Comparison of ENCODE assay signal across 3 cellular contexts in the genomic region with DNA sequence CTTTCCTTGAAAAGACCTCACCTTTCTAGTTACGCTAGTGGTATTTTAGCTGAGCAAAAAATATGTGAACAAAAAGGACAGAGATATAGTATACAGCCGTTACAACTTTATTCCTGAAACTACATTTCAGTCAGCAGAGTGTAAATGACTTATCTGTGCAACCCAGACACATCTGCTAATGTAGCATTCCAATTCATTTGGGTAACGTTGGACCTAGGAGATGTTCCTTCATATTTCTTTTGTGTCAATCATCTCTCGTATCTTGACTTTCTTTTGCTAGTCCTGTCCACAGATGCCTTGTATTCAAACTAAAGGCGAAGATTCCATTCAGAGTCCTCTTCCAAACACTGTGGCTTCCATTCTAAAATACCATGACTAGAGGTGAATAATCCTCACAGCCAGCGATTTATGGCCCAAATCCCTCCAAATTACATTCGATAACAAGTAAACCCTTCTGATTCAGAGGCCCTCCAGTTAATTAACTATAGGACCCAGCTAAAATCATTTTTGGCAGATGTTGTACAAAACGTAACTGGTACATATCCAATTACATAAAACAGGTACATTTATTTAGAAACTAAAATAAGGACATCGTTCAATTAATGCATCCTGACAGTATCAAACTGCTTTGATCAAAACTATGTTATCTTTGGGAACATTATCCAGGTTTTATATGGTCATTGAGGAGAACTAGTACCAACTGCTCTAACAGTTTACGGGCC.
A peak's percentile ranks its signal among the peaks of the same experiment; 100 is the strongest.
TF ChIP-seq lines count a peak whose summit lies in the region.

No MANE protein-coding gene starts in this region.

TF ChIP-seq in SK-N-SH treated with all-trans-retinoic acid at 6 μM for 48 hours, 23 proteins besides CTCF, POLR2A, EP300 and RAD21 (continued from another document):
- TF ChIP-seq, protein P1, sequence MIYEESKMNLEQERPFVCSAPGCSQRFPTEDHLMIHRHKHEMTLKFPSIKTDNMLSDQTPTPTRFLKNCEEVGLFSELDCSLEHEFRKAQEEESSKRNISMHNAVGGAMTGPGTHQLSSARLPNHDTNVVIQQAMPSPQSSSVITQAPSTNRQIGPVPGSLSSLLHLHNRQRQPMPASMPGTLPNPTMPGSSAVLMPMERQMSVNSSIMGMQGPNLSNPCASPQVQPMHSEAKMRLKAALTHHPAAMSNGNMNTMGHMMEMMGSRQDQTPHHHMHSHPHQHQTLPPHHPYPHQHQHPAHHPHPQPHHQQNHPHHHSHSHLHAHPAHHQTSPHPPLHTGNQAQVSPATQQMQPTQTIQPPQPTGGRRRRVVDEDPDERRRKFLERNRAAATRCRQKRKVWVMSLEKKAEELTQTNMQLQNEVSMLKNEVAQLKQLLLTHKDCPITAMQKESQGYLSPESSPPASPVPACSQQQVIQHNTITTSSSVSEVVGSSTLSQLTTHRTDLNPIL (CRISPR knock-in tag; IDR thresholded peaks at IDR 0.05; ENCODE audit: low read depth) = no peak
- TF ChIP-seq CSDC2 (CRISPR knock-in tag; IDR thresholded peaks at IDR 0.05) = 0 out of 2 replicates have a peak, but pooled peaks have one; percentile 22
- TF ChIP-seq, protein P2, sequence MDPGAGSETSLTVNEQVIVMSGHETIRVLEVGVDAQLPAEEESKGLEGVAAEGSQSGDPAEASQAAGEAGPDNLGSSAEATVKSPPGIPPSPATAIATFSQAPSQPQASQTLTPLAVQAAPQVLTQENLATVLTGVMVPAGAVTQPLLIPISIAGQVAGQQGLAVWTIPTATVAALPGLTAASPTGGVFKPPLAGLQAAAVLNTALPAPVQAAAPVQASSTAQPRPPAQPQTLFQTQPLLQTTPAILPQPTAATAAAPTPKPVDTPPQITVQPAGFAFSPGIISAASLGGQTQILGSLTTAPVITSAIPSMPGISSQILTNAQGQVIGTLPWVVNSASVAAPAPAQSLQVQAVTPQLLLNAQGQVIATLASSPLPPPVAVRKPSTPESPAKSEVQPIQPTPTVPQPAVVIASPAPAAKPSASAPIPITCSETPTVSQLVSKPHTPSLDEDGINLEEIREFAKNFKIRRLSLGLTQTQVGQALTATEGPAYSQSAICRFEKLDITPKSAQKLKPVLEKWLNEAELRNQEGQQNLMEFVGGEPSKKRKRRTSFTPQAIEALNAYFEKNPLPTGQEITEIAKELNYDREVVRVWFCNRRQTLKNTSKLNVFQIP (CRISPR knock-in tag; IDR thresholded peaks at IDR 0.05; ENCODE audit: borderline replicate concordance, low read depth) = no peak
- TF ChIP-seq ZNF8 (CRISPR knock-in tag; IDR thresholded peaks at IDR 0.05) = no peak

TF ChIP-seq in SK-N-SH, 30 proteins besides CTCF, POLR2A, EP300 and RAD21 (continued from another document):
- TF ChIP-seq REST (IDR thresholded peaks at IDR 0.05; ENCODE audit: low read depth, low read length) (no peak), FOXM1 (IDR thresholded peaks at IDR 0.05; ENCODE audit: low read depth) (no peak), POLR2AphosphoS5 (IDR thresholded peaks at IDR 0.05; ENCODE audit: low read depth, low read length) (no peak), MEF2A (IDR thresholded peaks at IDR 0.05; ENCODE audit: borderline replicate concordance, low read depth) (no peak), NRF1 (IDR thresholded peaks at IDR 0.05; ENCODE audit: low read depth, low read length) (no peak), RFX5 (IDR thresholded peaks at IDR 0.05; ENCODE audit: low read length) (no peak), USF1 (IDR thresholded peaks at IDR 0.05; ENCODE audit: borderline replicate concordance, low read depth) (no peak), FOXJ3 (CRISPR knock-in tag; IDR thresholded peaks at IDR 0.05) (no peak), SIN3A (IDR thresholded peaks at IDR 0.05; ENCODE audit: borderline replicate concordance, low read depth, low read length) (no peak), MXI1 (IDR thresholded peaks at IDR 0.05; ENCODE audit: low read depth, low read length) (no peak), FOSL2 (IDR thresholded peaks at IDR 0.05; ENCODE audit: borderline replicate concordance, low read depth) (no peak), TCF12 (IDR thresholded peaks at IDR 0.05) (no peak), EZH2phosphoT487 (IDR thresholded peaks at IDR 0.05; ENCODE audit: borderline replicate concordance, low read depth) (no peak), YY1 (IDR thresholded peaks at IDR 0.05; ENCODE audit: low read depth) (no peak)

TF ChIP-seq in K562, 482 proteins besides CTCF, POLR2A, EP300 and RAD21 (continued from another document and continues in another):
- TF ChIP-seq RFX5 (IDR thresholded peaks at IDR 0.05; ENCODE audit: low read depth, low read length) = no peak
- no peak for TF ChIP-seq ERF (CRISPR knock-in tag; IDR thresholded peaks at IDR 0.05)
- no peak for TF ChIP-seq CCAR2 (IDR thresholded peaks at IDR 0.05; ENCODE audit: low read depth, low read length)
- TF ChIP-seq ETV5 (CRISPR knock-in tag; IDR thresholded peaks at IDR 0.05; ENCODE audit: low read depth) = no peak
- TF ChIP-seq, protein P3, sequence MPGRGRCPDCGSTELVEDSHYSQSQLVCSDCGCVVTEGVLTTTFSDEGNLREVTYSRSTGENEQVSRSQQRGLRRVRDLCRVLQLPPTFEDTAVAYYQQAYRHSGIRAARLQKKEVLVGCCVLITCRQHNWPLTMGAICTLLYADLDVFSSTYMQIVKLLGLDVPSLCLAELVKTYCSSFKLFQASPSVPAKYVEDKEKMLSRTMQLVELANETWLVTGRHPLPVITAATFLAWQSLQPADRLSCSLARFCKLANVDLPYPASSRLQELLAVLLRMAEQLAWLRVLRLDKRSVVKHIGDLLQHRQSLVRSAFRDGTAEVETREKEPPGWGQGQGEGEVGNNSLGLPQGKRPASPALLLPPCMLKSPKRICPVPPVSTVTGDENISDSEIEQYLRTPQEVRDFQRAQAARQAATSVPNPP (IDR thresholded peaks at IDR 0.05; ENCODE audit: borderline replicate concordance, insufficient read depth, insufficient read length) = no peak
- TF ChIP-seq NR2C1 (IDR thresholded peaks at IDR 0.05) = no peak
- no peak for TF ChIP-seq NR2C1 (tag; IDR thresholded peaks at IDR 0.05)
- no peak for TF ChIP-seq KLF1 (tag; IDR thresholded peaks at IDR 0.05)
- no peak for TF ChIP-seq ZNF140 (CRISPR knock-in tag; IDR thresholded peaks at IDR 0.05)
- TF ChIP-seq, protein P4, sequence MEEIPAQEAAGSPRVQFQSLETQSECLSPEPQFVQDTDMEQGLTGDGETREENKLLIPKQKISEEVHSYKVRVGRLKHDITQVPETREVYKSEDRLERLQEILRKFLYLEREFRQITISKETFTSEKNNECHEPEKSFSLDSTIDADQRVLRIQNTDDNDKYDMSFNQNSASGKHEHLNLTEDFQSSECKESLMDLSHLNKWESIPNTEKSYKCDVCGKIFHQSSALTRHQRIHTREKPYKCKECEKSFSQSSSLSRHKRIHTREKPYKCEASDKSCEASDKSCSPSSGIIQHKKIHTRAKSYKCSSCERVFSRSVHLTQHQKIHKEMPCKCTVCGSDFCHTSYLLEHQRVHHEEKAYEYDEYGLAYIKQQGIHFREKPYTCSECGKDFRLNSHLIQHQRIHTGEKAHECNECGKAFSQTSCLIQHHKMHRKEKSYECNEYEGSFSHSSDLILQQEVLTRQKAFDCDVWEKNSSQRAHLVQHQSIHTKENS (CRISPR knock-in tag; IDR thresholded peaks at IDR 0.05) = no peak
- no peak for TF ChIP-seq GATAD2A (IDR thresholded peaks at IDR 0.05)
- TF ChIP-seq ZNF133 (CRISPR knock-in tag; IDR thresholded peaks at IDR 0.05) = no peak
- TF ChIP-seq CBFA2T3 (IDR thresholded peaks at IDR 0.05) = peak; percentile 55
- TF ChIP-seq DPF2 (IDR thresholded peaks at IDR 0.05) = no peak
- no peak for TF ChIP-seq ELK1 (CRISPR knock-in tag; IDR thresholded peaks at IDR 0.05)
- TF ChIP-seq PRDM10 (IDR thresholded peaks at IDR 0.05; ENCODE audit: partially characterized antibody) = no peak
- no peak for TF ChIP-seq ZNF239 (CRISPR knock-in tag; IDR thresholded peaks at IDR 0.05)
- no peak for TF ChIP-seq ILK (tag; IDR thresholded peaks at IDR 0.05; ENCODE audit: borderline replicate concordance, low read depth)
- TF ChIP-seq FOXK1 (CRISPR knock-in tag; IDR thresholded peaks at IDR 0.05; ENCODE audit: borderline replicate concordance) = no peak
- no peak for TF ChIP-seq FUS (optimal IDR thresholded peaks at IDR 0.05; ENCODE audit: low read depth, low read length)
- TF ChIP-seq TEAD2 (tag; IDR thresholded peaks at IDR 0.05) = no peak
- peak; percentile 33; the same call in 1 of the 2 replicates for TF ChIP-seq ZFX (CRISPR knock-in tag; IDR thresholded peaks at IDR 0.05)
- no peak for TF ChIP-seq ELF1 (tag; IDR thresholded peaks at IDR 0.05)
- no peak for TF ChIP-seq ZBTB40 (IDR thresholded peaks at IDR 0.05)
- TF ChIP-seq ZBTB40 (CRISPR knock-in tag; IDR thresholded peaks at IDR 0.05) = peak; percentile 41; the same call in 1 of the 2 replicates
- TF ChIP-seq FOXA1 (IDR thresholded peaks at IDR 0.05; ENCODE audit: borderline replicate concordance) = no peak
- peak; percentile 51 for TF ChIP-seq TAL1 (IDR thresholded peaks at IDR 0.05)
- TF ChIP-seq, protein P5, sequence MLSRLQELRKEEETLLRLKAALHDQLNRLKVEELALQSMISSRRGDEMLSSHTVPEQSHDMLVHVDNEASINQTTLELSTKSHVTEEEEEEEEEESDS (CRISPR knock-in tag; IDR thresholded peaks at IDR 0.05) = no peak
